ENCODE assay signal across 9 cellular contexts in genomic region chrX:24014388-24015018, GRCh38. TPM values are rescaled to one million over a fixed set of nuclear protein-coding genes. Genes with fewer than 3 reads are reported as not detected.
DNase-seq lines count a peak whose midpoint lies in the region; ATAC-seq and TF ChIP-seq lines count a peak whose summit lies in the region.
"Had no signal": no experiment of that assay in that cellular context is flagged by ENCODE, and none has a peak within 500 bp of the region (broad histone marks: within the 10 kb centered on the region; RNA-seq: fewer than 3 reads in every experiment).

No MANE protein-coding gene starts in this region.

- intact Hi-C loops in esophagus muscularis mucosa (cut with DNase I), result no loop called here

- peaks cover 0 to 24% (median 9%) of the 10 kb centered on the region in 4 donors for H3K4me1 ChIP-seq in esophagus muscularis mucosa

- ATAC-seq in GM18858 (IDR thresholded peaks at IDR 0.05; ENCODE audit: unreplicated experiment), result peak; percentile 82
- peak; percentile 73 for ATAC-seq in HG02885 (IDR thresholded peaks at IDR 0.05; ENCODE audit: poor library complexity, unreplicated experiment)
- no peak for ATAC-seq in HG03565 (IDR thresholded peaks at IDR 0.05; ENCODE audit: unreplicated experiment)

- no peaks in the 10 kb centered on the region for H3K9me3 ChIP-seq in esophagus muscularis mucosa

- TF ChIP-seq POLR2A in esophagus muscularis mucosa (IDR thresholded peaks at IDR 0.05; ENCODE audit: low read depth), result no peak

- H3K4me3 ChIP-seq in esophagus muscularis mucosa, result no peak overlapping the region

- WGBS in esophagus muscularis mucosa, result 35% methylated on average over 5 of the region's 5 CpGs

- H3K27ac ChIP-seq in esophagus muscularis mucosa (replicated peaks in 1 of 4), result peak overlapping the region in 2 of 4 donors; percentile 42 to 43

- no peaks in the 10 kb centered on the region for H3K27me3 ChIP-seq in esophagus muscularis mucosa

- TF ChIP-seq CTCF in esophagus muscularis mucosa (IDR thresholded peaks at IDR 0.05), result no peak

- no peak for TF ChIP-seq EP300 in esophagus muscularis mucosa (IDR thresholded peaks at IDR 0.05)

- no peaks in the 10 kb centered on the region for H3K36me3 ChIP-seq in esophagus muscularis mucosa

- DNase-seq in activated T-cell treated with anti-CD3 and anti-CD28 coated beads, Interleukin-2, amount 50 U/mL, for 1 hour, result peak; percentile 19
- peak; percentile 32 to 50 for DNase-seq in stimulated activated CD4-positive, alpha-beta T cell treated with anti-CD3 and anti-CD28 coated beads, Interleukin-15, amount 100 ng/mL, for 48 hours (ENCODE audit: low read depth in 2 of 2)
- no peak for DNase-seq in superior temporal gyrus (ENCODE audit: extremely low spot score)
- DNase-seq in NCI-H2081 treated with DMSO at 0.1 percent for 48 hours (lab: John Stamatoyannopoulos, UW), result no peak
- DNase-seq in esophagus muscularis mucosa (ENCODE audit: extremely low spot score), result no peak
- DNase-seq: islet precursor cell had no signal

RNA-seq across cellular contexts. Expression of gene KLHL15, which starts 12.5 kb away (rescaled TPM):
- total RNA-seq in esophagus muscularis mucosa, result 10 to 100 TPM in 3 of 4 donors, 1 to 10 TPM in 1; 8.0 to 21.5 (median 13.0) TPM

RNA-seq across cellular contexts. Expression of gene EIF2S3, which starts 40.3 kb away (rescaled TPM):
- total RNA-seq in esophagus muscularis mucosa, result 100 to 1,000 TPM; 116 to 159 (median 126) TPM

Comparison
In these comparisons a context has a peak if more than half of its experiments do, and no peak if none do; other contexts are left out.
1. DNase-seq: peak in activated T-cell treated with anti-CD3 and anti-CD28 coated beads, Interleukin-2, amount 50 U/mL, for 1 hour (single experiment) and stimulated activated CD4-positive, alpha-beta T cell treated with anti-CD3 and anti-CD28 coated beads, Interleukin-15, amount 100 ng/mL, for 48 hours (2 of 2); none in superior temporal gyrus (single experiment), NCI-H2081 treated with DMSO at 0.1 percent for 48 hours (single experiment) and esophagus muscularis mucosa (single experiment).